Comparison of ENCODE assay signal across 15 cellular contexts in genomic region chr2:237316339-237316738, GRCh38.
A peak's percentile ranks its signal among the peaks of the same experiment; 100 is the strongest.
DNase-seq lines count a peak whose midpoint lies in the region; ATAC-seq and TF ChIP-seq lines count a peak whose summit lies in the region.
"Had no signal": no experiment of that assay in that cellular context is flagged by ENCODE, and none has a peak within 500 bp of the region (broad histone marks: within the 10 kb centered on the region; RNA-seq: fewer than 3 reads in every experiment).

No MANE protein-coding gene starts in this region.

- WGBS in hepatocyte (ENCODE audit: low lambda C conversion rate, missing lambda C conversion rate) = 80% methylated on average over 6 of the region's 6 CpGs
- no CpG with 5 or more reads among the region's 6 CpGs for WGBS in trophoblast cell (ENCODE audit: extremely low coverage, insufficient coverage, insufficient read length)
- 89% methylated on average over 6 of the region's 6 CpGs for WGBS in upper lobe of left lung, 2 donors

- H3K79me2 ChIP-seq in hepatocyte = no peaks in the 10 kb centered on the region
- peaks cover 5% of the 10 kb centered on the region for H3K79me2 ChIP-seq in trophoblast cell (ENCODE audit: control insufficient read depth, insufficient read depth, low read length, poor library complexity)

- H4K20me1 ChIP-seq in hepatocyte (ENCODE audit: insufficient read depth, poor library complexity, severe bottlenecking) = no peaks in the 10 kb centered on the region

- H3K9me3 ChIP-seq in cardiac muscle cell (ENCODE audit: low read depth) = no peaks in the 10 kb centered on the region
- no peaks in the 10 kb centered on the region for H3K9me3 ChIP-seq in hepatocyte (ENCODE audit: low read depth)
- no peaks in the 10 kb centered on the region for H3K9me3 ChIP-seq in trophoblast cell (ENCODE audit: insufficient read depth, low read depth, low read length)
- no peaks in the 10 kb centered on the region for H3K9me3 ChIP-seq in upper lobe of left lung

- H4K8ac ChIP-seq in trophoblast cell (ENCODE audit: low read depth, low read length) = peak overlapping the region; percentile 72

- no peak for TF ChIP-seq POLR2A in upper lobe of left lung (IDR thresholded peaks at IDR 0.05)

- peak overlapping the region; percentile 99 for H2BK120ac ChIP-seq in trophoblast cell (ENCODE audit: insufficient read depth, low read length, poor library complexity)

- peak overlapping the region; percentile 97 for H4K91ac ChIP-seq in trophoblast cell (ENCODE audit: low read depth, low read length)

- peak overlapping the region; percentile 100 for H2BK12ac ChIP-seq in trophoblast cell (ENCODE audit: low read length)

- H3K27me3 ChIP-seq in cardiac muscle cell (no peaks in the 10 kb centered on the region), hepatocyte (no peaks in the 10 kb centered on the region), trophoblast cell (ENCODE audit: insufficient read depth, low read length) (no peaks in the 10 kb centered on the region), upper lobe of left lung (no peaks in the 10 kb centered on the region)

- H3K23ac ChIP-seq in trophoblast cell (ENCODE audit: low read length) = no peak overlapping the region

- H3K9ac ChIP-seq in trophoblast cell (ENCODE audit: low read length) = no peak overlapping the region

- peak overlapping the region; percentile 67 for H3K18ac ChIP-seq in trophoblast cell (ENCODE audit: low read length)

- peak overlapping the region; percentile 99 for H3K27ac ChIP-seq in cardiac muscle cell
- peak overlapping the region; percentile 90 for H3K27ac ChIP-seq in hepatocyte
- peak overlapping the region; percentile 98 for H3K27ac ChIP-seq in trophoblast cell (ENCODE audit: low read depth, low read length)
- peak overlapping the region in 3 of 4 donors; percentile 27 to 78 (median 36) for H3K27ac ChIP-seq in upper lobe of left lung

- H3K14ac ChIP-seq in trophoblast cell (ENCODE audit: low read length) = peak overlapping the region; percentile 89

- peak overlapping the region; percentile 57 for H3K4ac ChIP-seq in trophoblast cell (ENCODE audit: low read depth, low read length)

- no peak overlapping the region for H4K12ac ChIP-seq in trophoblast cell (ENCODE audit: low read depth, low read length)

- H2AFZ ChIP-seq in hepatocyte = no peak overlapping the region
- peak overlapping the region; percentile 35 for H2AFZ ChIP-seq in trophoblast cell (ENCODE audit: insufficient read depth, low read length, poor library complexity)

- H3K9me2 ChIP-seq in hepatocyte (replicated peaks; ENCODE audit: insufficient read depth) = no peaks in the 10 kb centered on the region

- no peak for TF ChIP-seq CTCF in cardiac muscle cell (IDR thresholded peaks at IDR 0.05; ENCODE audit: low read depth, low read length)
- no peak for TF ChIP-seq CTCF in hepatocyte (IDR thresholded peaks at IDR 0.05; ENCODE audit: poor library complexity)
- TF ChIP-seq CTCF in upper lobe of left lung (IDR thresholded peaks at IDR 0.05) = no peak

- H3K4me1 ChIP-seq in cardiac muscle cell (ENCODE audit: low read depth) = peaks cover 16% of the 10 kb centered on the region
- peaks cover 26% of the 10 kb centered on the region for H3K4me1 ChIP-seq in hepatocyte (ENCODE audit: insufficient read depth)
- H3K4me1 ChIP-seq in trophoblast cell (ENCODE audit: control insufficient read depth in 1 of 2, insufficient read depth in 2 of 2, low read length in 2 of 2) = peaks cover 10 to 13% of the 10 kb centered on the region in 2 experiments
- H3K4me1 ChIP-seq in upper lobe of left lung = peaks cover 0 to 15% (median 8%) of the 10 kb centered on the region in 4 donors

- H3K79me1 ChIP-seq in trophoblast cell (ENCODE audit: low read length) = peaks cover 67% of the 10 kb centered on the region

- ATAC-seq in Right ventricle myocardium inferior (no peak), upper lobe of left lung (ENCODE audit: low FRiP score in 2 of 2) (no peak), GM21423 (IDR thresholded peaks at IDR 0.05; ENCODE audit: unreplicated experiment) (no peak), GM21737 (IDR thresholded peaks at IDR 0.05; ENCODE audit: unreplicated experiment) (no peak)

- intact Hi-C loops in Right ventricle myocardium inferior (cut with DNase I) = loop anchor here (5.0 kb wide), 1 partner anchor 109 kb away; no protein-coding TSS in a partner anchor

- H3K4me2 ChIP-seq in hepatocyte (no peak overlapping the region), trophoblast cell (ENCODE audit: low read length) (no peak overlapping the region)

- TF ChIP-seq EP300 in upper lobe of left lung (IDR thresholded peaks at IDR 0.05) = no peak

- no peak for DNase-seq in cardiac muscle cell (ENCODE audit: low read depth in 1 of 2, low spot score in 1 of 2)
- DNase-seq in Right ventricle myocardium inferior (ENCODE audit: missing footprints) = no peak
- DNase-seq in hepatocyte (ENCODE audit: low spot score) = no peak
- DNase-seq in trophoblast cell = no peak
- no peak for DNase-seq in upper lobe of left lung
- no peak for DNase-seq in DMS 273 treated with DMSO at 0.1 percent for 48 hours (lab: John Stamatoyannopoulos, UW)
- DNase-seq: activated naive CD4-positive, alpha-beta T cell treated with anti-CD3 and anti-CD28 coated beads, Interleukin-2, amount 10 ng/mL, durations not matched to agents 7 days and 5 days; DND-41; GOT3; NCI-H2107; NCI-H69; stimulated activated naive CD4-positive, alpha-beta T cell treated with Interleukin-2 at 50 U/mL for 16 hours; SW 1271 had no signal

- no peak overlapping the region for H3K4me3 ChIP-seq in cardiac muscle cell
- H3K4me3 ChIP-seq in hepatocyte = no peak overlapping the region
- H3K4me3 ChIP-seq in trophoblast cell (ENCODE audit: low read depth, low read length) = no peak overlapping the region
- no peak overlapping the region for H3K4me3 ChIP-seq in upper lobe of left lung

- H3K36me3 ChIP-seq in cardiac muscle cell (no peaks in the 10 kb centered on the region), hepatocyte (replicated peaks; ENCODE audit: insufficient read depth, low read depth) (no peaks in the 10 kb centered on the region), trophoblast cell (ENCODE audit: control insufficient read depth in 1 of 2, insufficient read depth in 2 of 2, low read length in 2 of 2) (no peaks in the 10 kb centered on the region), upper lobe of left lung (no peaks in the 10 kb centered on the region)

- H2BK5ac ChIP-seq in trophoblast cell (ENCODE audit: low read depth, low read length, poor library complexity) = peak overlapping the region; percentile 92

- peak overlapping the region; percentile 68 for H2AK5ac ChIP-seq in trophoblast cell (ENCODE audit: low read length)

Comparison
In these comparisons a context has a peak if more than half of its experiments do, and no peak if none do; other contexts are left out.
1. H3K27ac ChIP-seq: peak in every context shown above with its lines; median percentile 99 in cardiac muscle cell; 98 in trophoblast cell; 90 in hepatocyte; 36 in upper lobe of left lung.